In the genomic region with DNA sequence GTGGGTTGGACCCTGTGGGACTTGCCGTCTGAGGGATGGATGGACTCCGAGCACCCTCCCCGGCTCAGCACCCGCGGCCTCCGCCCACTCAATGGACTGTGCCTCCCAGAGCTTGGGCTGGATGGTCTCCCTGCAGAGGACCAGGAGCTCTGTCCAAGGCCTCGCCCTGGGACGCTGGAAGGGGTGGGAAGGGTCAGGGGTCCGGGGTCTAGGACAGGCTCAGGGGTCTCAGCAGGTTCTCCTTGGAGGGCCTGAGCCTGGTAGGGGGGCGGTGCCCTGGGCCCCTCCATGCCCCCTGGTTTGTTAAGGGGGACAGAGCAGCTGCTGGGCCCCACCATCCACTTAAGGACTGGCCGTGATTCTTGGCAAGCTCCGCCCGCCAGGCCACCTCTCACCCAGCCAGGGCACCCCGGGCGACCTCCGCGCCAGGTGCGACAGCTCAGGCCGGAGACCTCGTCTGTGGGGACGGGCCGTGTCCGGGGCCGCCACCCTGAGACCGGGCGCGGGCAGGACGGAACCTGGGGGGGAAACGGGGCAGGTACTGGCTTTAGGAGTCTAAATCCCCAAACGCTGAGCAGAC, we compare ENCODE assay signal across 1 cellular context.
A peak's percentile ranks its signal among the peaks of the same experiment; 100 is the strongest.
TF ChIP-seq lines count a peak whose summit lies in the region.

No MANE protein-coding gene starts in this region.

TF ChIP-seq in HEK293, 187 proteins besides CTCF, POLR2A, EP300 and RAD21 (continued from another document):
- TF ChIP-seq ZNF830 (tag by site-specific recombination; IDR thresholded peaks at IDR 0.05; ENCODE audit: low read depth) (no peak), ZNF776 (tag by site-specific recombination; IDR thresholded peaks at IDR 0.05; ENCODE audit: borderline replicate concordance) (no peak), GLIS1 (tag by site-specific recombination; IDR thresholded peaks at IDR 0.05) (peak; percentile 62), MZF1 (tag by site-specific recombination; IDR thresholded peaks at IDR 0.05; ENCODE audit: borderline replicate concordance) (peak; percentile 53; the same call in 1 of the 2 replicates), ZBTB48 (tag by site-specific recombination; IDR thresholded peaks at IDR 0.05) (peak; percentile 59; the same call in 1 of the 2 replicates), ZFP69B (tag by site-specific recombination; IDR thresholded peaks at IDR 0.05) (peak; percentile 100), SP3 (tag by site-specific recombination; IDR thresholded peaks at IDR 0.05) (peak; percentile 27; the same call in 1 of the 2 replicates), SP7 (tag by site-specific recombination; IDR thresholded peaks at IDR 0.05) (peak; percentile 43; the same call in 1 of the 2 replicates), KLF16 (tag by site-specific recombination; IDR thresholded peaks at IDR 0.05) (no peak), ZIC2 (tag by site-specific recombination; IDR thresholded peaks at IDR 0.05) (peak; percentile 18; the same call in 1 of the 2 replicates), EGR2 (tag by site-specific recombination; IDR thresholded peaks at IDR 0.05; ENCODE audit: low read depth) (peak; percentile 60), SP2 (tag by site-specific recombination; IDR thresholded peaks at IDR 0.05) (peak; percentile 64), REPIN1 (tag by site-specific recombination; IDR thresholded peaks at IDR 0.05; ENCODE audit: low read depth) (peak; percentile 8; the same call in 1 of the 2 replicates), ZEB2 (tag by site-specific recombination; IDR thresholded peaks at IDR 0.05) (peak; percentile 61; the same call in 1 of the 2 replicates), KLF10 (tag by site-specific recombination; IDR thresholded peaks at IDR 0.05) (no peak), ZBTB8A (tag by site-specific recombination; IDR thresholded peaks at IDR 0.05) (peak; percentile 35; the same call in 1 of the 2 replicates), KLF7 (tag by site-specific recombination; IDR thresholded peaks at IDR 0.05; ENCODE audit: borderline replicate concordance) (no peak), ZNF501 (tag by site-specific recombination; IDR thresholded peaks at IDR 0.05) (no peak), GLIS2 (tag by site-specific recombination; IDR thresholded peaks at IDR 0.05) (peak; percentile 95), ZNF664 (tag by site-specific recombination; IDR thresholded peaks at IDR 0.05) (no peak), ZNF473 (tag by site-specific recombination; IDR thresholded peaks at IDR 0.05) (no peak), KLF9 (tag by site-specific recombination; IDR thresholded peaks at IDR 0.05; ENCODE audit: low read depth) (peak; percentile 67), MYNN (tag by site-specific recombination; IDR thresholded peaks at IDR 0.05; ENCODE audit: borderline replicate concordance) (no peak), ZBTB20 (tag by site-specific recombination; IDR thresholded peaks at IDR 0.05) (peak; percentile 67; the same call in 1 of the 2 replicates)
- TF ChIP-seq, protein P1, sequence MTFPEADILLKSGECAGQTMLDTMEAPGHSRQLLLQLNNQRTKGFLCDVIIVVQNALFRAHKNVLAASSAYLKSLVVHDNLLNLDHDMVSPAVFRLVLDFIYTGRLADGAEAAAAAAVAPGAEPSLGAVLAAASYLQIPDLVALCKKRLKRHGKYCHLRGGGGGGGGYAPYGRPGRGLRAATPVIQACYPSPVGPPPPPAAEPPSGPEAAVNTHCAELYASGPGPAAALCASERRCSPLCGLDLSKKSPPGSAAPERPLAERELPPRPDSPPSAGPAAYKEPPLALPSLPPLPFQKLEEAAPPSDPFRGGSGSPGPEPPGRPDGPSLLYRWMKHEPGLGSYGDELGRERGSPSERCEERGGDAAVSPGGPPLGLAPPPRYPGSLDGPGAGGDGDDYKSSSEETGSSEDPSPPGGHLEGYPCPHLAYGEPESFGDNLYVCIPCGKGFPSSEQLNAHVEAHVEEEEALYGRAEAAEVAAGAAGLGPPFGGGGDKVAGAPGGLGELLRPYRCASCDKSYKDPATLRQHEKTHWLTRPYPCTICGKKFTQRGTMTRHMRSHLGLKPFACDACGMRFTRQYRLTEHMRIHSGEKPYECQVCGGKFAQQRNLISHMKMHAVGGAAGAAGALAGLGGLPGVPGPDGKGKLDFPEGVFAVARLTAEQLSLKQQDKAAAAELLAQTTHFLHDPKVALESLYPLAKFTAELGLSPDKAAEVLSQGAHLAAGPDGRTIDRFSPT (tag by site-specific recombination; IDR thresholded peaks at IDR 0.05), result peak; percentile 42; the same call in 1 of the 2 replicates
- TF ChIP-seq, protein P2, sequence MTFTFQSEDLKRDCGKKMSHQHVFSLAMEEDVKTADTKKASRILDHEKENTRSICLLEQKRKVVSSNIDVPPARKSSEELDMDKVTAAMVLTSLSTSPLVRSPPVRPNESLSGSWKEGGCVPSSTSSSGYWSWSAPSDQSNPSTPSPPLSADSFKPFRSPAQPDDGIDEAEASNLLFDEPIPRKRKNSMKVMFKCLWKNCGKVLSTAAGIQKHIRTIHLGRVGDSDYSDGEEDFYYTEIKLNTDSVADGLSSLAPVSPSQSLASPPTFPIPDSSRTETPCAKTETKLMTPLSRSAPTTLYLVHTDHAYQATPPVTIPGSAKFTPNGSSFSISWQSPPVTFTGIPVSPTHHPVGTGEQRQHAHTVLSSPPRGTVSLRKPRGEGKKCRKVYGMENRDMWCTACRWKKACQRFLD (tag by site-specific recombination; IDR thresholded peaks at IDR 0.05), result no peak
- TF ChIP-seq, protein P3, sequence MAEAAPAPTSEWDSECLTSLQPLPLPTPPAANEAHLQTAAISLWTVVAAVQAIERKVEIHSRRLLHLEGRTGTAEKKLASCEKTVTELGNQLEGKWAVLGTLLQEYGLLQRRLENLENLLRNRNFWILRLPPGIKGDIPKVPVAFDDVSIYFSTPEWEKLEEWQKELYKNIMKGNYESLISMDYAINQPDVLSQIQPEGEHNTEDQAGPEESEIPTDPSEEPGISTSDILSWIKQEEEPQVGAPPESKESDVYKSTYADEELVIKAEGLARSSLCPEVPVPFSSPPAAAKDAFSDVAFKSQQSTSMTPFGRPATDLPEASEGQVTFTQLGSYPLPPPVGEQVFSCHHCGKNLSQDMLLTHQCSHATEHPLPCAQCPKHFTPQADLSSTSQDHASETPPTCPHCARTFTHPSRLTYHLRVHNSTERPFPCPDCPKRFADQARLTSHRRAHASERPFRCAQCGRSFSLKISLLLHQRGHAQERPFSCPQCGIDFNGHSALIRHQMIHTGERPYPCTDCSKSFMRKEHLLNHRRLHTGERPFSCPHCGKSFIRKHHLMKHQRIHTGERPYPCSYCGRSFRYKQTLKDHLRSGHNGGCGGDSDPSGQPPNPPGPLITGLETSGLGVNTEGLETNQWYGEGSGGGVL (tag by site-specific recombination; IDR thresholded peaks at IDR 0.05), result peak; percentile 54; the same call in 1 of the 2 replicates
- TF ChIP-seq, protein P4, sequence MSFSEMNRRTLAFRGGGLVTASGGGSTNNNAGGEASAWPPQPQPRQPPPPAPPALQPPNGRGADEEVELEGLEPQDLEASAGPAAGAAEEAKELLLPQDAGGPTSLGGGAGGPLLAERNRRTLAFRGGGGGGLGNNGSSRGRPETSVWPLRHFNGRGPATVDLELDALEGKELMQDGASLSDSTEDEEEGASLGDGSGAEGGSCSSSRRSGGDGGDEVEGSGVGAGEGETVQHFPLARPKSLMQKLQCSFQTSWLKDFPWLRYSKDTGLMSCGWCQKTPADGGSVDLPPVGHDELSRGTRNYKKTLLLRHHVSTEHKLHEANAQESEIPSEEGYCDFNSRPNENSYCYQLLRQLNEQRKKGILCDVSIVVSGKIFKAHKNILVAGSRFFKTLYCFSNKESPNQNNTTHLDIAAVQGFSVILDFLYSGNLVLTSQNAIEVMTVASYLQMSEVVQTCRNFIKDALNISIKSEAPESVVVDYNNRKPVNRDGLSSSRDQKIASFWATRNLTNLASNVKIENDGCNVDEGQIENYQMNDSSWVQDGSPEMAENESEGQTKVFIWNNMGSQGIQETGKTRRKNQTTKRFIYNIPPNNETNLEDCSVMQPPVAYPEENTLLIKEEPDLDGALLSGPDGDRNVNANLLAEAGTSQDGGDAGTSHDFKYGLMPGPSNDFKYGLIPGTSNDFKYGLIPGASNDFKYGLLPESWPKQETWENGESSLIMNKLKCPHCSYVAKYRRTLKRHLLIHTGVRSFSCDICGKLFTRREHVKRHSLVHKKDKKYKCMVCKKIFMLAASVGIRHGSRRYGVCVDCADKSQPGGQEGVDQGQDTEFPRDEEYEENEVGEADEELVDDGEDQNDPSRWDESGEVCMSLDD (tag by site-specific recombination; IDR thresholded peaks at IDR 0.05), result no peak; the same call in 1 of the 2 replicates
- TF ChIP-seq, protein P5, sequence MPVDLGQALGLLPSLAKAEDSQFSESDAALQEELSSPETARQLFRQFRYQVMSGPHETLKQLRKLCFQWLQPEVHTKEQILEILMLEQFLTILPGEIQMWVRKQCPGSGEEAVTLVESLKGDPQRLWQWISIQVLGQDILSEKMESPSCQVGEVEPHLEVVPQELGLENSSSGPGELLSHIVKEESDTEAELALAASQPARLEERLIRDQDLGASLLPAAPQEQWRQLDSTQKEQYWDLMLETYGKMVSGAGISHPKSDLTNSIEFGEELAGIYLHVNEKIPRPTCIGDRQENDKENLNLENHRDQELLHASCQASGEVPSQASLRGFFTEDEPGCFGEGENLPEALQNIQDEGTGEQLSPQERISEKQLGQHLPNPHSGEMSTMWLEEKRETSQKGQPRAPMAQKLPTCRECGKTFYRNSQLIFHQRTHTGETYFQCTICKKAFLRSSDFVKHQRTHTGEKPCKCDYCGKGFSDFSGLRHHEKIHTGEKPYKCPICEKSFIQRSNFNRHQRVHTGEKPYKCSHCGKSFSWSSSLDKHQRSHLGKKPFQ (tag by site-specific recombination; IDR thresholded peaks at IDR 0.05), result no peak
- TF ChIP-seq, protein P6, sequence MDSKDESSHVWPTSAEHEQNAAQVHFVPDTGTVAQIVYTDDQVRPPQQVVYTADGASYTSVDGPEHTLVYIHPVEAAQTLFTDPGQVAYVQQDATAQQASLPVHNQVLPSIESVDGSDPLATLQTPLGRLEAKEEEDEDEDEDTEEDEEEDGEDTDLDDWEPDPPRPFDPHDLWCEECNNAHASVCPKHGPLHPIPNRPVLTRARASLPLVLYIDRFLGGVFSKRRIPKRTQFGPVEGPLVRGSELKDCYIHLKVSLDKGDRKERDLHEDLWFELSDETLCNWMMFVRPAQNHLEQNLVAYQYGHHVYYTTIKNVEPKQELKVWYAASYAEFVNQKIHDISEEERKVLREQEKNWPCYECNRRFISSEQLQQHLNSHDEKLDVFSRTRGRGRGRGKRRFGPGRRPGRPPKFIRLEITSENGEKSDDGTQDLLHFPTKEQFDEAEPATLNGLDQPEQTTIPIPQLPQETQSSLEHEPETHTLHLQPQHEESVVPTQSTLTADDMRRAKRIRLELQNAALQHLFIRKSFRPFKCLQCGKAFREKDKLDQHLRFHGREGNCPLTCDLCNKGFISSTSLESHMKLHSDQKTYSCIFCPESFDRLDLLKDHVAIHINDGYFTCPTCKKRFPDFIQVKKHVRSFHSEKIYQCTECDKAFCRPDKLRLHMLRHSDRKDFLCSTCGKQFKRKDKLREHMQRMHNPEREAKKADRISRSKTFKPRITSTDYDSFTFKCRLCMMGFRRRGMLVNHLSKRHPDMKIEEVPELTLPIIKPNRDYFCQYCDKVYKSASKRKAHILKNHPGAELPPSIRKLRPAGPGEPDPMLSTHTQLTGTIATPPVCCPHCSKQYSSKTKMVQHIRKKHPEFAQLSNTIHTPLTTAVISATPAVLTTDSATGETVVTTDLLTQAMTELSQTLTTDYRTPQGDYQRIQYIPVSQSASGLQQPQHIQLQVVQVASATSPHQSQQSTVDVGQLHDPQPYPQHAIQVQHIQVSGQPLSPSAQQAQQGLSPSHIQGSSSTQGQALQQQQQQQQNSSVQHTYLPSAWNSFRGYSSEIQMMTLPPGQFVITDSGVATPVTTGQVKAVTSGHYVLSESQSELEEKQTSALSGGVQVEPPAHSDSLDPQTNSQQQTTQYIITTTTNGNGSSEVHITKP (tag by site-specific recombination; IDR thresholded peaks at IDR 0.05), result 0 out of 2 replicates have a peak, but pooled peaks have one; percentile 9
- TF ChIP-seq, protein P7, sequence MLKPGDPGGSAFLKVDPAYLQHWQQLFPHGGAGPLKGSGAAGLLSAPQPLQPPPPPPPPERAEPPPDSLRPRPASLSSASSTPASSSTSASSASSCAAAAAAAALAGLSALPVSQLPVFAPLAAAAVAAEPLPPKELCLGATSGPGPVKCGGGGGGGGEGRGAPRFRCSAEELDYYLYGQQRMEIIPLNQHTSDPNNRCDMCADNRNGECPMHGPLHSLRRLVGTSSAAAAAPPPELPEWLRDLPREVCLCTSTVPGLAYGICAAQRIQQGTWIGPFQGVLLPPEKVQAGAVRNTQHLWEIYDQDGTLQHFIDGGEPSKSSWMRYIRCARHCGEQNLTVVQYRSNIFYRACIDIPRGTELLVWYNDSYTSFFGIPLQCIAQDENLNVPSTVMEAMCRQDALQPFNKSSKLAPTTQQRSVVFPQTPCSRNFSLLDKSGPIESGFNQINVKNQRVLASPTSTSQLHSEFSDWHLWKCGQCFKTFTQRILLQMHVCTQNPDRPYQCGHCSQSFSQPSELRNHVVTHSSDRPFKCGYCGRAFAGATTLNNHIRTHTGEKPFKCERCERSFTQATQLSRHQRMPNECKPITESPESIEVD (tag by site-specific recombination; IDR thresholded peaks at IDR 0.05), result no peak
